In the genomic region with DNA sequence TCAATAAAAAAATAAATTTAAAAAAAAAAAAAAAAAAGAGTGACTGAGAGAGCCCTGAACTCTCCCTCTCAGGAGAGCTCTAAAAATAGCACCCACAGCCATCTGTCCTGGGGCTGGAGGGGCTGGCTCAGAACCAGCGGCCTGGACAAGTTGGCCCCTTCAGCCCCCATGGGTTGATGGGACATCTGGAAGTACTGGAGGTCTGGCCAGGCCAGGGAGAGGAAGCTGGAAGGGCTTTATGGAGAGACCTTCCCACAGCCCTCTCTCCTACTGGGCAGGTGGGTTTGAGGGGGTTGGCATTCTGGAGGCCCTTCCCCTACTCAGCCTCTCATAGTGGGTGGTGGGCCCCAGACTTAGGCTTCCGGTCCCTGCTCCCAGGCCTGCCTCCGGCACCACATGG, we compare ENCODE assay signal across 15 cellular contexts.
A peak's percentile ranks its signal among the peaks of the same experiment; 100 is the strongest.
DNase-seq lines count a peak whose midpoint lies in the region; ATAC-seq and TF ChIP-seq lines count a peak whose summit lies in the region.
"Had no signal": no experiment of that assay in that cellular context is flagged by ENCODE, and none has a peak within 500 bp of the region (broad histone marks: within the 10 kb centered on the region; RNA-seq: fewer than 3 reads in every experiment).

No MANE protein-coding gene starts in this region.

- POLR2A ChIA-PET in activated CD4-positive, alpha-beta T cell treated with anti-CD3 and anti-CD28 coated beads, Interleukin-2, amount 10 ng/mL, durations not matched to agents 7 days and 5 days (lab: Charles Lee), result no interaction called here

- peak; percentile 16 for DNase-seq in activated CD4-positive, CD25-positive, alpha-beta regulatory T cell treated with anti-CD3 and anti-CD28 coated beads, Interleukin-2, amount 50 U/mL, for 72 hours
- DNase-seq in NCI-H82 (lab: John Stamatoyannopoulos, UW) (peak; percentile 87), left ventricle myocardium superior (peak; percentile 47), spleen (peak; percentile 9), GM10266 (ENCODE audit: extremely low spot score) (no peak), NCI-H2196 treated with DMSO at 0.1 percent for 48 hours (lab: John Stamatoyannopoulos, UW; ENCODE audit: unreplicated experiment) (no peak)
- no peak for DNase-seq in activated CD4-positive, alpha-beta T cell treated with anti-CD3 and anti-CD28 coated beads, Interleukin-2, amount 10 ng/mL, durations not matched to agents 7 days and 5 days
- DNase-seq: 8988T, DMS153, Kasumi-1, NCI-H2081 treated with DMSO at 0.1 percent for 48 hours, NCI-H226, SHP77 had no signal

- no peak for TF ChIP-seq POLR2A in spleen (IDR thresholded peaks at IDR 0.05)

- H3K4me3 ChIP-seq in spleen, result no peak overlapping the region
- H3K4me3 ChIP-seq: BLaER1 treated with 17β-estradiol and CSF1 and Interleukin-3, amounts not matched to agents 10 nM and 100 nM had no signal

- no peak overlapping the region for H3K27ac Mint-ChIP-seq in activated CD4-positive, alpha-beta T cell treated with anti-CD3 and anti-CD28 coated beads, Interleukin-2, amount 10 ng/mL, durations not matched to agents 7 days and 5 days

- no peaks in the 10 kb centered on the region for H3K9me3 ChIP-seq in spleen

- no peaks in the 10 kb centered on the region for H3K36me3 ChIP-seq in spleen
- H3K36me3 ChIP-seq: BLaER1 treated with 17β-estradiol and CSF1 and Interleukin-3, amounts not matched to agents 10 nM and 100 nM had no signal

- WGBS in spleen, 5 donors, result 84 to 97% (median 92%) methylated on average over 3 of the region's 3 CpGs

- H3K9me3 Mint-ChIP-seq in activated CD4-positive, alpha-beta T cell treated with anti-CD3 and anti-CD28 coated beads, Interleukin-2, amount 10 ng/mL, durations not matched to agents 7 days and 5 days, result no peaks in the 10 kb centered on the region

- H3K27me3 ChIP-seq in spleen (replicated peaks in 1 of 7), result peaks cover 4 to 49% (median 28%) of the 10 kb centered on the region in 7 donors
- H3K27me3 ChIP-seq: BLaER1 treated with 17β-estradiol and CSF1 and Interleukin-3, amounts not matched to agents 10 nM and 100 nM had no signal

- peaks cover 17% of the 10 kb centered on the region for H3K4me1 Mint-ChIP-seq in activated CD4-positive, alpha-beta T cell treated with anti-CD3 and anti-CD28 coated beads, Interleukin-2, amount 10 ng/mL, durations not matched to agents 7 days and 5 days

- intact Hi-C loops in left ventricle myocardium superior (cut with micrococcal nuclease) (no loop called here), spleen (cut with DNase I; ENCODE audit: low total_unique reads) (no loop called here)

- H3K4me1 ChIP-seq in spleen, result peaks cover 8 to 17% (median 14%) of the 10 kb centered on the region in 6 donors
- H3K4me1 ChIP-seq: BLaER1 treated with 17β-estradiol and CSF1 and Interleukin-3, amounts not matched to agents 10 nM and 100 nM had no signal

- CTCF ChIA-PET in activated CD4-positive, alpha-beta T cell treated with anti-CD3 and anti-CD28 coated beads, Interleukin-2, amount 10 ng/mL, durations not matched to agents 7 days and 5 days (lab: Charles Lee), result no interaction called here

- H3K27ac ChIP-seq in spleen, result no peak overlapping the region
- H3K27ac ChIP-seq: BLaER1 treated with 17β-estradiol and CSF1 and Interleukin-3, amounts not matched to agents 10 nM and 100 nM had no signal

- no peak for TF ChIP-seq CTCF in spleen (IDR thresholded peaks at IDR 0.05 in 8 of 11, conservative IDR thresholded peaks at IDR 0.05 in 3 of 11)
- TF ChIP-seq CTCF in GM10266 (IDR thresholded peaks at IDR 0.05; ENCODE audit: control insufficient read depth, insufficient read depth, low read depth, missing control alignments), result no peak

- peaks cover 31% of the 10 kb centered on the region for H3K27me3 Mint-ChIP-seq in activated CD4-positive, alpha-beta T cell treated with anti-CD3 and anti-CD28 coated beads, Interleukin-2, amount 10 ng/mL, durations not matched to agents 7 days and 5 days

- no peaks in the 10 kb centered on the region for H3K36me3 Mint-ChIP-seq in activated CD4-positive, alpha-beta T cell treated with anti-CD3 and anti-CD28 coated beads, Interleukin-2, amount 10 ng/mL, durations not matched to agents 7 days and 5 days (ENCODE audit: low read depth)

- no peak overlapping the region for H3K4me3 Mint-ChIP-seq in activated CD4-positive, alpha-beta T cell treated with anti-CD3 and anti-CD28 coated beads, Interleukin-2, amount 10 ng/mL, durations not matched to agents 7 days and 5 days

- ATAC-seq in activated CD4-positive, CD25-positive, alpha-beta regulatory T cell treated with anti-CD3 and anti-CD28 coated beads, Interleukin-2, amount 50 U/mL, for 24 hours, result no peak
- ATAC-seq in left ventricle myocardium superior, result peak; percentile 72

Comparison
In these comparisons a context has a peak if more than half of its experiments do, and no peak if none do; other contexts are left out.
1. DNase-seq: peak in activated CD4-positive, CD25-positive, alpha-beta regulatory T cell treated with anti-CD3 and anti-CD28 coated beads, Interleukin-2, amount 50 U/mL, for 72 hours (single experiment), NCI-H82 (single experiment), left ventricle myocardium superior (single experiment) and spleen (single experiment); none in GM10266 (single experiment), NCI-H2196 treated with DMSO at 0.1 percent for 48 hours (single experiment) and activated CD4-positive, alpha-beta T cell treated with anti-CD3 and anti-CD28 coated beads, Interleukin-2, amount 10 ng/mL, durations not matched to agents 7 days and 5 days (single experiment).